36 cellular contexts compared by ENCODE assay signal in the genomic region with DNA sequence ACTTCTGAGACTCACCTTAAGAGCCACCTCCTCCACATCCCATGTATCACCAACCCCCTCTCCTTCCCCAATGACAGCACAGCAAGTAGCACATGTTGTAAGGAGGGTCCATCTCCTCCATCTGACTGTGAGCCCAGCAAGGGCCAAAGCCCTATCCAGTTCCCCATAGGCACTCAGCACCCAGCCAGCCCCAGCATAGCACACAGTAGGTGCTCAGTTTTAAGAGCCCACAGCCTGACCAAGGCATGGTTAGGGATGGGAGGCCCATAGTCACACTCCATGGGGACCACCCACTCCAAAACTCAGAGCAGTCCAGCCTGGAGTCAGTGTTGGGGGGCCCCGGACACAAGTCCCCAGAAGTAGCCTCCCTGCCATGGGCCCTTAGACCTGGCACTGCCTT.
"Had no signal": no experiment of that assay in that cellular context is flagged by ENCODE, and none has a peak within 500 bp of the region (broad histone marks: within the 10 kb centered on the region; RNA-seq: fewer than 3 reads in every experiment).

No MANE protein-coding gene starts in this region.

- ATAC-seq: activated CD4-positive, CD25-positive, alpha-beta regulatory T cell treated with anti-CD3 and anti-CD28 coated beads, Interleukin-2, amount 50 U/mL, for 24 hours; activated CD8-positive, alpha-beta T cell treated with anti-CD3 and anti-CD28 coated beads for 36 hours; activated naive CD8-positive, alpha-beta T cell treated with anti-CD3 and anti-CD28 coated beads, Interleukin-2, amount 50 U/mL, for 24 hours; T-cell; T-helper 17 cell had no signal

- H3K27ac ChIP-seq: adrenal gland, epithelial cell of prostate, esophagus squamous epithelium, WERI-Rb-1 had no signal

- DNase-seq: activated B cell treated with CpG ODN at 0.5 μM for 24 hours; activated CD4-positive, alpha-beta T cell treated with anti-CD3 and anti-CD28 coated beads for 48 hours; activated CD4-positive, alpha-beta T cell treated with anti-CD3 and anti-CD28 coated beads, Interleukin-2, amount 50 U/mL, for 1 hour; activated CD4-positive, alpha-beta T cell treated with anti-CD3 and anti-CD28 coated beads, Interleukin-2, amount 50 U/mL, for 48 hours; activated CD8-positive, alpha-beta memory T cell treated with anti-CD3 and anti-CD28 coated beads for 24 hours; activated CD8-positive, alpha-beta memory T cell treated with anti-CD3 and anti-CD28 coated beads, Interleukin-2, amount 50 U/mL, for 4 hours; activated CD8-positive, alpha-beta T cell treated with anti-CD3 and anti-CD28 coated beads for 36 hours; activated effector memory CD4-positive, alpha-beta T cell treated with anti-CD3 and anti-CD28 coated beads, Interleukin-2, amount 50 U/mL, for 16 hours; activated naive CD4-positive, alpha-beta T cell treated with anti-CD3 and anti-CD28 coated beads for 36 hours; activated naive CD8-positive, alpha-beta T cell treated with anti-CD3 and anti-CD28 coated beads for 36 hours; activated naive CD8-positive, alpha-beta T cell treated with anti-CD3 and anti-CD28 coated beads, Interleukin-2, amount 50 U/mL, for 24 hours; activated T-cell treated with anti-CD3 and anti-CD28 coated beads, Interleukin-2, amount 50 U/mL, for 1 hour; activated T-cell treated with anti-CD3 and anti-CD28 coated beads, Interleukin-2, amount 50 U/mL, for 48 hours; amygdala; aorta; caudate nucleus; effector CD8-positive, alpha-beta T cell; esophagus squamous epithelium; foreskin melanocyte; head of caudate nucleus; SW 1271; T-cell; T-helper 17 cell; T1000; WERI-Rb-1 had no signal

- H3K36me3 ChIP-seq: adrenal gland, esophagus squamous epithelium, WERI-Rb-1 had no signal

- H3K27me3 Mint-ChIP-seq: activated B cell treated with CpG ODN at 0.5 μM for 24 hours; activated CD8-positive, alpha-beta T cell treated with anti-CD3 and anti-CD28 coated beads for 36 hours; activated naive CD4-positive, alpha-beta T cell treated with anti-CD3 and anti-CD28 coated beads, Interleukin-2, amount 50 U/mL, for 24 hours; activated naive CD8-positive, alpha-beta T cell treated with anti-CD3 and anti-CD28 coated beads for 36 hours; activated naive CD8-positive, alpha-beta T cell treated with anti-CD3 and anti-CD28 coated beads, Interleukin-2, amount 50 U/mL, for 24 hours; T-cell; T-helper 17 cell had no signal

- H3K4me3 ChIP-seq: adrenal gland, esophagus squamous epithelium had no signal

- H3K9me3 Mint-ChIP-seq: activated B cell treated with CpG ODN at 0.5 μM for 24 hours; activated naive CD4-positive, alpha-beta T cell treated with anti-CD3 and anti-CD28 coated beads, Interleukin-2, amount 50 U/mL, for 24 hours; T-helper 2 cell treated with Interferon-gamma antibody and Interleukin-4, amounts not matched to agents 5 μg/mL and 100 μg/mL, for 36 hours had no signal

- H3K9me3 ChIP-seq: adrenal gland had no signal

- H3K27ac Mint-ChIP-seq: activated B cell treated with CpG ODN at 0.5 μM for 24 hours; activated CD8-positive, alpha-beta T cell treated with anti-CD3 and anti-CD28 coated beads for 36 hours; activated naive CD4-positive, alpha-beta T cell treated with anti-CD3 and anti-CD28 coated beads for 36 hours; activated naive CD4-positive, alpha-beta T cell treated with anti-CD3 and anti-CD28 coated beads, Interleukin-2, amount 50 U/mL, for 24 hours; activated naive CD8-positive, alpha-beta T cell treated with anti-CD3 and anti-CD28 coated beads for 36 hours; activated naive CD8-positive, alpha-beta T cell treated with anti-CD3 and anti-CD28 coated beads, Interleukin-2, amount 50 U/mL, for 24 hours; activated T-helper 1 cell treated with anti-CD3 and anti-CD28 coated beads, Interleukin-12 subunit alpha, Interleukin-12 subunit beta, Interleukin-2, Interleukin-4 antibody, amounts not matched to agents 30 ng/mL and 10 ng/mL and 1 ng/mL, durations not matched to agents 14 hours and 24 hours and 36 hours; activated T-helper 2 cell treated with anti-CD3 and anti-CD28 coated beads, Interferon-gamma antibody, Interleukin-2, Interleukin-4, amounts not matched to agents 10 μg/mL and 5 μg/mL and 100 μg/mL, durations not matched to agents 14 hours and 24 hours and 36 hours; brain; T-cell; T-helper 17 cell; T-helper 2 cell treated with Interferon-gamma antibody and Interleukin-4, amounts not matched to agents 5 μg/mL and 100 μg/mL, for 36 hours had no signal

- FAIRE-seq: colon, endometrium, endothelial cell of umbilical vein had no signal

- H3K4me1 ChIP-seq: adrenal gland, esophagus squamous epithelium had no signal

- H3K27me3 ChIP-seq: adrenal gland, esophagus squamous epithelium had no signal

- H3K4me3 Mint-ChIP-seq: activated B cell treated with CpG ODN at 0.5 μM for 24 hours; activated CD8-positive, alpha-beta T cell treated with anti-CD3 and anti-CD28 coated beads for 36 hours; activated naive CD4-positive, alpha-beta T cell treated with anti-CD3 and anti-CD28 coated beads for 36 hours; activated naive CD4-positive, alpha-beta T cell treated with anti-CD3 and anti-CD28 coated beads, Interleukin-2, amount 50 U/mL, for 24 hours; activated naive CD8-positive, alpha-beta T cell treated with anti-CD3 and anti-CD28 coated beads for 36 hours; activated naive CD8-positive, alpha-beta T cell treated with anti-CD3 and anti-CD28 coated beads, Interleukin-2, amount 50 U/mL, for 24 hours; activated T-helper 1 cell treated with anti-CD3 and anti-CD28 coated beads, Interleukin-12 subunit alpha, Interleukin-12 subunit beta, Interleukin-2, Interleukin-4 antibody, amounts not matched to agents 30 ng/mL and 10 ng/mL and 1 ng/mL, durations not matched to agents 14 hours and 24 hours and 36 hours; brain; T-cell; T-helper 17 cell; T-helper 2 cell treated with Interferon-gamma antibody and Interleukin-4, amounts not matched to agents 5 μg/mL and 100 μg/mL, for 36 hours had no signal

- H3K4me1 Mint-ChIP-seq: activated B cell treated with CpG ODN at 0.5 μM for 24 hours; activated naive CD4-positive, alpha-beta T cell treated with anti-CD3 and anti-CD28 coated beads, Interleukin-2, amount 50 U/mL, for 24 hours; activated naive CD8-positive, alpha-beta T cell treated with anti-CD3 and anti-CD28 coated beads for 36 hours; activated naive CD8-positive, alpha-beta T cell treated with anti-CD3 and anti-CD28 coated beads, Interleukin-2, amount 50 U/mL, for 24 hours; T-cell had no signal
